Comparison of ENCODE assay signal across 22 cellular contexts in genomic region chr5:33281507-33281906, GRCh38.
"Had no signal": no experiment of that assay in that cellular context is flagged by ENCODE, and none has a peak within 500 bp of the region (broad histone marks: within the 10 kb centered on the region; RNA-seq: fewer than 3 reads in every experiment).

No MANE protein-coding gene starts in this region.

- DNase-seq: activated CD4-positive, alpha-beta T cell treated with anti-CD3 and anti-CD28 coated beads for 1 hour; activated CD4-positive, alpha-beta T cell treated with anti-CD3 and anti-CD28 coated beads, Interleukin-2, amount 50 U/mL, for 4 hours; activated gamma-delta T cell; dermis blood vessel endothelial cell; effector memory CD4-positive, alpha-beta T cell; foreskin melanocyte; hypothalamus; kidney; midbrain; nephron progenitor cell; nucleus accumbens; stimulated activated CD4-positive, alpha-beta T cell treated with anti-CD3 and anti-CD28 coated beads, Interleukin-2, amount 100 ng/mL, for 24 hours; stimulated activated naive CD8-positive, alpha-beta T cell treated with anti-CD3 and anti-CD28 coated beads, Interleukin-15, Interleukin-2, amounts not matched to agents 100 U/mL and 50 U/mL, for 24 hours; substantia nigra; uterus; WERI-Rb-1 had no signal

- ATAC-seq: activated naive CD4-positive, alpha-beta T cell treated with anti-CD3 and anti-CD28 coated beads, Interleukin-2, amount 50 U/mL, for 72 hours; left lobe of liver; stimulated activated naive CD8-positive, alpha-beta T cell treated with anti-CD3 and anti-CD28 coated beads, Interleukin-15, Interleukin-2, amounts not matched to agents 100 U/mL and 50 U/mL, for 24 hours had no signal

- H3K4me1 ChIP-seq: uterus had no signal

- H3K27ac ChIP-seq: adrenal gland, esophagus muscularis mucosa, tibial nerve, uterus, WERI-Rb-1 had no signal

- H3K4me3 ChIP-seq: adrenal gland, esophagus muscularis mucosa, tibial nerve, uterus had no signal

- H3K36me3 ChIP-seq: adrenal gland, esophagus muscularis mucosa, tibial nerve, uterus, WERI-Rb-1 had no signal

- H3K27me3 ChIP-seq: adrenal gland, esophagus muscularis mucosa, tibial nerve, uterus had no signal

- FAIRE-seq: endothelial cell of umbilical vein, kidney had no signal

- H3K9me3 ChIP-seq: adrenal gland, esophagus muscularis mucosa, tibial nerve, uterus had no signal
